ENCODE assay signal across 8 cellular contexts in genomic region chr19:12786149-12786870, GRCh38. TPM values are rescaled to one million over a fixed set of nuclear protein-coding genes. Genes with fewer than 3 reads are reported as not detected.
DNase-seq lines count a peak whose midpoint lies in the region; ATAC-seq and TF ChIP-seq lines count a peak whose summit lies in the region.

No MANE protein-coding gene starts in this region.

- H3K4me3 Mint-ChIP-seq in activated naive CD8-positive, alpha-beta T cell treated with anti-CD3 and anti-CD28 coated beads for 36 hours = no peak overlapping the region

- H3K4me3 ChIP-seq in LNCaP clone FGC (ENCODE audit: low read depth, low read length) = no peak overlapping the region
- H3K4me3 ChIP-seq in left lung = peak overlapping the region in 1 of 2 donors; percentile 1

- peaks cover 37% of the 10 kb centered on the region for H3K4me1 Mint-ChIP-seq in activated naive CD8-positive, alpha-beta T cell treated with anti-CD3 and anti-CD28 coated beads for 36 hours

- H3K9me3 ChIP-seq in left lung = no peaks in the 10 kb centered on the region

- peak; percentile 82 for DNase-seq in LNCaP clone FGC (ENCODE audit: low read depth)
- DNase-seq in activated naive CD8-positive, alpha-beta T cell treated with anti-CD3 and anti-CD28 coated beads for 36 hours = no peak
- DNase-seq in left lung = peak; percentile 88 to 94
- no peak for DNase-seq in NCI-H1436 treated with DMSO at 0.1 percent for 48 hours (lab: John Stamatoyannopoulos, UW)
- no peak for DNase-seq in activated CD4-positive, alpha-beta T cell treated with anti-CD3 and anti-CD28 coated beads for 48 hours
- DNase-seq in NCI-H1694 (lab: John Stamatoyannopoulos, UW) = no peak
- no peak for DNase-seq in HK-2 (ENCODE audit: unreplicated experiment)

- H3K9me3 Mint-ChIP-seq in activated naive CD8-positive, alpha-beta T cell treated with anti-CD3 and anti-CD28 coated beads for 36 hours = no peaks in the 10 kb centered on the region

- no peaks in the 10 kb centered on the region for H3K27me3 ChIP-seq in left lung

- peak; percentile 15 for ATAC-seq in left lung

- intact Hi-C loops in left lung (cut with DNase I) = no loop called here

- H3K4me1 ChIP-seq in left lung = peaks cover 70 to 89% of the 10 kb centered on the region in 2 donors

- no peaks in the 10 kb centered on the region for H3K27me3 Mint-ChIP-seq in activated naive CD8-positive, alpha-beta T cell treated with anti-CD3 and anti-CD28 coated beads for 36 hours

- H3K27ac ChIP-seq in left lung = peak overlapping the region; percentile 99 to 100
- H3K27ac ChIP-seq in temporal lobe (ENCODE audit: low read depth, low read length) = peak overlapping the region; percentile 97

- no peaks in the 10 kb centered on the region for H3K36me3 ChIP-seq in left lung

- TF ChIP-seq CTCF in LNCaP clone FGC (IDR thresholded peaks at IDR 0.05; ENCODE audit: control insufficient read depth, extremely low read depth, insufficient read depth) = no peak
- TF ChIP-seq CTCF in left lung (IDR thresholded peaks at IDR 0.05) = no peak

- no peaks in the 10 kb centered on the region for H3K36me3 Mint-ChIP-seq in activated naive CD8-positive, alpha-beta T cell treated with anti-CD3 and anti-CD28 coated beads for 36 hours

- peak overlapping the region; percentile 65 for H3K27ac Mint-ChIP-seq in activated naive CD8-positive, alpha-beta T cell treated with anti-CD3 and anti-CD28 coated beads for 36 hours

RNA-seq across cellular contexts. Expression of gene JUNB, which starts 5.0 kb away (rescaled TPM):
- total RNA-seq in activated naive CD8-positive, alpha-beta T cell treated with anti-CD3 and anti-CD28 coated beads for 36 hours = 100 to 1,000 TPM; 171 to 175 TPM
- total RNA-seq in left lung (100 to 1,000 TPM; 131 to 135 TPM), temporal lobe (27.8 TPM)

RNA-seq across cellular contexts. Expression of gene HOOK2, which starts 11.0 kb away (rescaled TPM):
- 10 to 100 TPM; 13.0 to 13.8 TPM for total RNA-seq in activated naive CD8-positive, alpha-beta T cell treated with anti-CD3 and anti-CD28 coated beads for 36 hours
- 10 to 100 TPM; 57.7 to 57.9 TPM for total RNA-seq in left lung
- total RNA-seq in temporal lobe = 18.9 TPM

RNA-seq across cellular contexts. Expression of gene PRDX2, which starts 15.3 kb away (rescaled TPM):
- 100 to 1,000 TPM; 238 to 241 TPM for total RNA-seq in activated naive CD8-positive, alpha-beta T cell treated with anti-CD3 and anti-CD28 coated beads for 36 hours
- total RNA-seq in left lung (100 to 1,000 TPM; 186 to 217 TPM), temporal lobe (235 TPM)

RNA-seq across cellular contexts. Expression of gene THSD8, which starts 15.6 kb away (rescaled TPM):
- total RNA-seq in activated naive CD8-positive, alpha-beta T cell treated with anti-CD3 and anti-CD28 coated beads for 36 hours = 10 to 100 TPM; 25.3 to 30.5 TPM
- total RNA-seq in left lung (1 to 10 TPM; 6.6 to 9.0 TPM), temporal lobe (0.25 TPM)

RNA-seq across cellular contexts. Expression of gene RNASEH2A, which starts 20.1 kb away (rescaled TPM):
- 10 to 100 TPM; 46.1 to 55.5 TPM for total RNA-seq in activated naive CD8-positive, alpha-beta T cell treated with anti-CD3 and anti-CD28 coated beads for 36 hours
- total RNA-seq in left lung = 10 to 100 TPM; 10.9 to 16.6 TPM
- total RNA-seq in temporal lobe = 10.1 TPM

Comparison
In these comparisons a context has a peak if more than half of its experiments do, and no peak if none do; other contexts are left out.
1. DNase-seq: peak in LNCaP clone FGC (single experiment) and left lung (2 of 2); none in activated naive CD8-positive, alpha-beta T cell treated with anti-CD3 and anti-CD28 coated beads for 36 hours (single experiment), NCI-H1436 treated with DMSO at 0.1 percent for 48 hours (single experiment), activated CD4-positive, alpha-beta T cell treated with anti-CD3 and anti-CD28 coated beads for 48 hours (single experiment), NCI-H1694 (single experiment) and HK-2 (single experiment).